Comparison of ENCODE assay signal across 13 cellular contexts in the genomic region with DNA sequence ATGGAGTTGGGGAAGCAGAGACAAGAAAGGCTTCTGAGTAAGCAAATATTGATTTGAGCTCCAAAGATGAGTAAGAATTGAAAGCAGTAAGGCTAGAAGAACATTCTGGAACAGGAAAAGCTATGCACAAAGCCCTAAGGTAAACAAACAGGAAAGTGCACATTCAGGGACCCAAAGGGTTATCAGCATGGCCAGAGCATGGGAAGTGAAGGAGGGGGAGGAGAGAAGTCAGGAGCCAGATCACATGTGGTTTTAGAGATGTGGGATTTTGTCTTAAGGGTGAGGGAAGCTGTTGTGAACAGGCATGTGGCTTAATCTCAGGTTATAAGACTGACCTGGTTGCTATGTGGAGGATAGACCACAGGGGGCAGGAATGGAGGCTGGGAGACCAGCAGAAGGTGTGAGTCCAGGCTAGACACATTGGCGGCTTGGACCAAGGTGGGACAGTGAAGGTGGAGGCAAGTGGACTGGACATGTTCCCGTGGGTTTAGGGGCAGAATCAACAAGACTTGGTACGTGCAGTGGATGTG. TPM values are rescaled to one million over a fixed set of nuclear protein-coding genes. Genes with fewer than 3 reads are reported as not detected.
DNase-seq lines count a peak whose midpoint lies in the region; ATAC-seq and TF ChIP-seq lines count a peak whose summit lies in the region.
"Had no signal": no experiment of that assay in that cellular context is flagged by ENCODE, and none has a peak within 500 bp of the region (broad histone marks: within the 10 kb centered on the region; RNA-seq: fewer than 3 reads in every experiment).

No MANE protein-coding gene starts in this region.

- peaks cover 30 to 93% of the 10 kb centered on the region in 2 experiments for H3K79me1 ChIP-seq in IMR-90 (ENCODE audit: low read depth in 1 of 2, low read length in 2 of 2)

- TF ChIP-seq POLR2A in IMR-90 (IDR thresholded peaks at IDR 0.05; ENCODE audit: low read depth, low read length) (no peak), GM18505 (IDR thresholded peaks at IDR 0.05; ENCODE audit: borderline replicate concordance, extremely low read depth, insufficient read depth, insufficient read length) (no peak), prostate gland (IDR thresholded peaks at IDR 0.05) (no peak)

- CTCF ChIA-PET in IMR-90 (lab: Yijun Ruan, JAX): interaction anchor here (1.0 to 3.9 kb wide), 3 partner anchors 14 to 126 kb away, joined by 4 to 21 read pairs (median 5); partner anchors contain the start of gene AHCYL1

- H2AFZ ChIP-seq in IMR-90 (replicated peaks; ENCODE audit: low read length, poor library complexity): no peak overlapping the region

- H4K5ac ChIP-seq in IMR-90 (ENCODE audit: low read depth, low read length): peak overlapping the region; percentile 40; the same call in 1 of the 2 replicates

- no peak overlapping the region for H3K4me3 ChIP-seq in IMR-90 (ENCODE audit: insufficient read depth, low read depth, low read length)
- no peak overlapping the region for H3K4me3 ChIP-seq in astrocyte of the spinal cord (ENCODE audit: low read depth, low read length)
- H3K4me3 ChIP-seq in mesodermal cell (ENCODE audit: extremely low read depth, insufficient read depth, low read length, poor library complexity, severe bottlenecking): no peak overlapping the region
- H3K4me3 ChIP-seq in prostate gland: no peak overlapping the region
- H3K4me3 ChIP-seq: colonic mucosa, lung, tibial nerve had no signal

- H2AK5ac ChIP-seq in IMR-90 (ENCODE audit: low read depth, low read length): peak overlapping the region; percentile 82

- H3K4me1 ChIP-seq in IMR-90 (ENCODE audit: control insufficient read depth, insufficient read depth, low read length): peaks cover 23% of the 10 kb centered on the region
- peaks cover 17% of the 10 kb centered on the region for H3K4me1 ChIP-seq in mesodermal cell (ENCODE audit: control insufficient read depth, insufficient read depth, low read length, poor library complexity, severe bottlenecking)
- H3K4me1 ChIP-seq in prostate gland (replicated peaks): no peaks in the 10 kb centered on the region
- H3K4me1 ChIP-seq: colonic mucosa had no signal

- TF ChIP-seq CTCF in IMR-90 (conservative IDR thresholded peaks at IDR 0.05; ENCODE audit: low read depth, low read length) (no peak), astrocyte of the spinal cord (IDR thresholded peaks at IDR 0.05; ENCODE audit: low read depth, low read length) (peak; percentile 9), prostate gland (IDR thresholded peaks at IDR 0.05) (no peak)

- peak overlapping the region; percentile 69 for H2BK120ac ChIP-seq in IMR-90 (ENCODE audit: low read depth, low read length)

- no TSS peak for BruUV-seq in IMR-90 (replicated peaks; lab: Mats Ljungman, UMichigan)

- TF ChIP-seq RAD21 in IMR-90 (IDR thresholded peaks at IDR 0.05; ENCODE audit: low read length): 0 out of 2 replicates have a peak, but pooled peaks have one; percentile 5

- ATAC-seq in IMR-90 (ENCODE audit: low read depth) (peak; percentile 19; the same call in 1 of the 2 replicates), GM18505 (IDR thresholded peaks at IDR 0.05; ENCODE audit: unreplicated experiment) (no peak), GM19395 (IDR thresholded peaks at IDR 0.05; ENCODE audit: unreplicated experiment) (no peak)

- peak overlapping the region; percentile 74 for H3K23ac ChIP-seq in IMR-90 (ENCODE audit: low read depth, low read length)

- H4K20me1 ChIP-seq in IMR-90 (ENCODE audit: insufficient read depth, low read length): peaks cover 37% of the 10 kb centered on the region

- H3K4me3 Mint-ChIP-seq in T-helper 1 cell treated with Interleukin-12 subunit alpha and Interleukin-12 subunit beta and Interleukin-4 antibody, amounts not matched to agents 30 μg/mL and 1 μg/mL, for 36 hours: no peak overlapping the region

- peak overlapping the region; percentile 86 for H3K4ac ChIP-seq in IMR-90 (ENCODE audit: low read depth, low read length)

- in situ Hi-C loops in IMR-90 (cut with MboI; ENCODE audit: low sequenced_read_pairs) (loop anchor here (5.0 to 25.0 kb wide), 3 partner anchors 59 to 273 kb away; no protein-coding TSS in a partner anchor), astrocyte of the spinal cord (cut with HindIII; ENCODE audit: low sequenced_read_pairs) (loop anchor here (25.0 kb wide), 1 partner anchor 131 kb away; no protein-coding TSS in a partner anchor)

- intact Hi-C loops in IMR-90 (cut with micrococcal nuclease): loop anchor here (2.0 kb wide), 1 partner anchor 61 kb away; no protein-coding TSS in a partner anchor
- intact Hi-C loops in prostate gland (cut with DNase I): no loop called here

- H3K27ac Mint-ChIP-seq in T-helper 1 cell treated with Interleukin-12 subunit alpha and Interleukin-12 subunit beta and Interleukin-4 antibody, amounts not matched to agents 30 μg/mL and 1 μg/mL, for 36 hours: peak overlapping the region; percentile 39

- 100% methylated on average over 2 of the region's 3 CpGs; no CpG with 5 or more reads in 1 of the 2 experiments for WGBS in IMR-90 (ENCODE audit: extremely low coverage in 2 of 2, insufficient read length in 1 of 2), 2 experiments
- 95 to 100% methylated on average over 3 of the region's 3 CpGs for WGBS in mesodermal cell (ENCODE audit: insufficient coverage in 2 of 2), 2 experiments
- WGBS in prostate gland: 96% methylated on average over 3 of the region's 3 CpGs

- H3K9ac ChIP-seq in IMR-90 (ENCODE audit: low read depth, low read length): no peak overlapping the region

- H3K27me3 Mint-ChIP-seq in T-helper 1 cell treated with Interleukin-12 subunit alpha and Interleukin-12 subunit beta and Interleukin-4 antibody, amounts not matched to agents 30 μg/mL and 1 μg/mL, for 36 hours (ENCODE audit: low read depth): no peaks in the 10 kb centered on the region

- peak overlapping the region; percentile 45 for H2BK20ac ChIP-seq in IMR-90 (ENCODE audit: low read depth, low read length)

- peak overlapping the region; percentile 87; the same call in 2 of the 3 replicates for H2BK15ac ChIP-seq in IMR-90 (ENCODE audit: low read depth, low read length)

- H3K56ac ChIP-seq in IMR-90 (ENCODE audit: extremely low read depth, insufficient read depth, low read length): 0 out of 2 replicates have a peak overlapping the region, but pooled peaks have one; percentile 7

- H3K36me3 ChIP-seq in IMR-90 (ENCODE audit: control insufficient read depth, insufficient read depth, low read length) (peaks cover 79% of the 10 kb centered on the region), mesodermal cell (ENCODE audit: control insufficient read depth, insufficient read depth, low read length) (peaks cover 82% of the 10 kb centered on the region), prostate gland (peaks cover 7 to 8% of the 10 kb centered on the region in 2 donors)
- H3K36me3 ChIP-seq: colonic mucosa had no signal

- H3K9me3 ChIP-seq in IMR-90 (ENCODE audit: control insufficient read depth, insufficient read depth, low read length): no peaks in the 10 kb centered on the region
- no peaks in the 10 kb centered on the region for H3K9me3 ChIP-seq in mesodermal cell (ENCODE audit: control insufficient read depth, low read length)
- H3K9me3 ChIP-seq in prostate gland: no peaks in the 10 kb centered on the region
- H3K9me3 ChIP-seq: colonic mucosa, tibial nerve had no signal

- H3K27me3 ChIP-seq in IMR-90 (ENCODE audit: control insufficient read depth, insufficient read depth, low read length) (no peaks in the 10 kb centered on the region), prostate gland (replicated peaks; ENCODE audit: insufficient read depth) (no peaks in the 10 kb centered on the region)
- H3K27me3 ChIP-seq: colonic mucosa, tibial nerve had no signal

- dilution Hi-C loops in IMR-90 (cut with HindIII; ENCODE audit: low sequenced_read_pairs, unreplicated experiment): no loop called here

- POLR2A ChIA-PET in IMR-90 (lab: Charles Lee; ENCODE audit: unreplicated experiment): interaction anchor here (1.1 kb wide), 1 partner anchor 136 kb away, joined by 9 read pairs; no protein-coding TSS in a partner anchor

- H3K14ac ChIP-seq in IMR-90 (replicated peaks; ENCODE audit: low read depth, low read length): peak overlapping the region; percentile 76

- no peaks in the 10 kb centered on the region for H3K9me3 Mint-ChIP-seq in T-helper 1 cell treated with Interleukin-12 subunit alpha and Interleukin-12 subunit beta and Interleukin-4 antibody, amounts not matched to agents 30 μg/mL and 1 μg/mL, for 36 hours

- peak overlapping the region; percentile 6 to 68; a peak in 3 of 4 replicates for H4K8ac ChIP-seq in IMR-90 (ENCODE audit: low read depth in 2 of 2, low read length in 2 of 2)

- H3K27ac ChIP-seq in IMR-90 (ENCODE audit: insufficient read depth, low read length): peak overlapping the region; percentile 64
- H3K27ac ChIP-seq in mesodermal cell (ENCODE audit: low read depth, low read length, severe bottlenecking): peak overlapping the region; percentile 23
- H3K27ac ChIP-seq in prostate gland: no peak overlapping the region
- H3K27ac ChIP-seq: colonic mucosa had no signal

- peaks cover 40% of the 10 kb centered on the region for H3K9me1 ChIP-seq in IMR-90 (ENCODE audit: insufficient read depth, low read length)

- peaks cover 67% of the 10 kb centered on the region for H3K36me3 Mint-ChIP-seq in T-helper 1 cell treated with Interleukin-12 subunit alpha and Interleukin-12 subunit beta and Interleukin-4 antibody, amounts not matched to agents 30 μg/mL and 1 μg/mL, for 36 hours (ENCODE audit: low read depth)

- peak overlapping the region; percentile 72 for H4K91ac ChIP-seq in IMR-90 (ENCODE audit: insufficient read depth, low read depth, low read length)

- H3K4me1 Mint-ChIP-seq in T-helper 1 cell treated with Interleukin-12 subunit alpha and Interleukin-12 subunit beta and Interleukin-4 antibody, amounts not matched to agents 30 μg/mL and 1 μg/mL, for 36 hours (ENCODE audit: low read depth): peaks cover 37% of the 10 kb centered on the region

- DNase-seq in T-helper 1 cell: no peak
- no peak for DNase-seq in IMR-90
- DNase-seq in astrocyte of the spinal cord (ENCODE audit: low read depth, low spot score): no peak
- DNase-seq in prostate gland (ENCODE audit: low spot score): no peak
- DNase-seq: colonic mucosa, NCI-H446 treated with DMSO at 0.1 percent for 48 hours, SW 1271 had no signal

- H3K4me2 ChIP-seq in IMR-90 (ENCODE audit: low read depth, low read length): peak overlapping the region; percentile 1; the same call in 1 of the 2 replicates

- H2BK5ac ChIP-seq in IMR-90 (ENCODE audit: low read depth, low read length, poor library complexity, severe bottlenecking): peak overlapping the region; percentile 62

- H2AK9ac ChIP-seq in IMR-90 (replicated peaks; ENCODE audit: low read depth, low read length, poor library complexity): peak overlapping the region; percentile 22

- H3K18ac ChIP-seq in IMR-90 (ENCODE audit: low read depth, low read length): peak overlapping the region; percentile 69

TF ChIP-seq in IMR-90, 13 proteins besides CTCF, POLR2A, EP300 and RAD21 (continues in another document):
- no peak for TF ChIP-seq CHD1 (IDR thresholded peaks at IDR 0.05; ENCODE audit: low read depth, low read length)

RNA-seq across cellular contexts. Expression of gene CSF1, which starts 7.5 kb away (rescaled TPM):
- total RNA-seq in IMR-90 (2012; rRNA removed): 9.4 and 14.3 TPM in 2 replicates
- 22.0 and 25.6 TPM in 2 replicates for polyA plus RNA-seq in IMR-90 (2012; rRNA removed)
- polyA plus RNA-seq in IMR-90 (2012; cell fraction: cytosol; rRNA removed): 19.2 and 30.9 TPM in 2 replicates
- polyA plus RNA-seq in IMR-90 (2012; cell fraction: nucleus; rRNA removed; ENCODE audit: low replicate concordance): 26.9 and 32.7 TPM in 2 replicates
- 19.1 TPM for polyA plus RNA-seq in mesodermal cell (2013, experiment 1 of 2)
- polyA plus RNA-seq in mesodermal cell (2013, experiment 2 of 2): 18.8 TPM
- total RNA-seq in prostate gland: 10 to 100 TPM; 18.4 to 31.5 TPM

Comparison
In these comparisons a context has a peak if more than half of its experiments do, and no peak if none do; other contexts are left out.
1. H3K27ac ChIP-seq: peak in IMR-90 (single experiment) and mesodermal cell (single experiment); none in prostate gland (0 of 2).